ENCODE assay signal across 1 cellular context in genomic region chr1:230281531-230281930, GRCh38.
TF ChIP-seq lines count a peak whose summit lies in the region.

No MANE protein-coding gene starts in this region.

TF ChIP-seq in IMR-90, 13 proteins besides CTCF, POLR2A, EP300 and RAD21:
- TF ChIP-seq BHLHE40 (IDR thresholded peaks at IDR 0.05; ENCODE audit: low read depth, low read length) (no peak), CHD1 (IDR thresholded peaks at IDR 0.05; ENCODE audit: low read depth, low read length) (no peak), SMC3 (IDR thresholded peaks at IDR 0.05; ENCODE audit: low read depth, low read length) (no peak), ELK1 (IDR thresholded peaks at IDR 0.05; ENCODE audit: borderline replicate concordance, low read depth, low read length) (no peak), RCOR1 (IDR thresholded peaks at IDR 0.05; ENCODE audit: insufficient replicate concordance, low read length) (no peak), CEBPB (IDR thresholded peaks at IDR 0.05; ENCODE audit: low read depth, low read length) (no peak), RFX5 (IDR thresholded peaks at IDR 0.05; ENCODE audit: low read depth, low read length) (no peak), MXI1 (IDR thresholded peaks at IDR 0.05; ENCODE audit: borderline replicate concordance, low read depth, low read length) (no peak), MAZ (IDR thresholded peaks at IDR 0.05; ENCODE audit: borderline replicate concordance, low read depth, low read length) (no peak)
- TF ChIP-seq, protein P1, sequence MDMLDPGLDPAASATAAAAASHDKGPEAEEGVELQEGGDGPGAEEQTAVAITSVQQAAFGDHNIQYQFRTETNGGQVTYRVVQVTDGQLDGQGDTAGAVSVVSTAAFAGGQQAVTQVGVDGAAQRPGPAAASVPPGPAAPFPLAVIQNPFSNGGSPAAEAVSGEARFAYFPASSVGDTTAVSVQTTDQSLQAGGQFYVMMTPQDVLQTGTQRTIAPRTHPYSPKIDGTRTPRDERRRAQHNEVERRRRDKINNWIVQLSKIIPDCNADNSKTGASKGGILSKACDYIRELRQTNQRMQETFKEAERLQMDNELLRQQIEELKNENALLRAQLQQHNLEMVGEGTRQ (IDR thresholded peaks at IDR 0.05; ENCODE audit: low read depth, low read length): no peak
